In the genomic region with DNA sequence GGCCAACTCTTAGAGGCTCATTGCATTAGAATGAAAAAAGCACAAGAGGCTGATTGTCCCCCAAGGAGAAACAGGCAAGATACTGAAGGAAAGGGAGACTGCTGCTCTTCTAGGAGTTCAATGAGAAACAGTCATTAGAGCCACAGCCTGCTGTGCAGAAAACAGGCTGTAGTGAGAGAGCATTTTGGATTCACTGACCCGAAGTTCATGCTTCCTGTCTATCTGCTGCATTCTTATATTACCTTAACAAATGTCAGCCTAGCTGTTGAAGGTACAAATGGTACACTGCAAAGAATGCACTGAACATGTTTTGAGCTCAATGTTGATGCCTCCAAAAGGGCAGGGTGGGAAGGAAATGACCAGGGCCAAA, we compare ENCODE assay signal across 1 cellular context.
TF ChIP-seq lines count a peak whose summit lies in the region.

No MANE protein-coding gene starts in this region.

TF ChIP-seq in GM23338, 12 proteins besides CTCF, POLR2A, EP300 and RAD21 (continued from another document):
- TF ChIP-seq, protein P1, sequence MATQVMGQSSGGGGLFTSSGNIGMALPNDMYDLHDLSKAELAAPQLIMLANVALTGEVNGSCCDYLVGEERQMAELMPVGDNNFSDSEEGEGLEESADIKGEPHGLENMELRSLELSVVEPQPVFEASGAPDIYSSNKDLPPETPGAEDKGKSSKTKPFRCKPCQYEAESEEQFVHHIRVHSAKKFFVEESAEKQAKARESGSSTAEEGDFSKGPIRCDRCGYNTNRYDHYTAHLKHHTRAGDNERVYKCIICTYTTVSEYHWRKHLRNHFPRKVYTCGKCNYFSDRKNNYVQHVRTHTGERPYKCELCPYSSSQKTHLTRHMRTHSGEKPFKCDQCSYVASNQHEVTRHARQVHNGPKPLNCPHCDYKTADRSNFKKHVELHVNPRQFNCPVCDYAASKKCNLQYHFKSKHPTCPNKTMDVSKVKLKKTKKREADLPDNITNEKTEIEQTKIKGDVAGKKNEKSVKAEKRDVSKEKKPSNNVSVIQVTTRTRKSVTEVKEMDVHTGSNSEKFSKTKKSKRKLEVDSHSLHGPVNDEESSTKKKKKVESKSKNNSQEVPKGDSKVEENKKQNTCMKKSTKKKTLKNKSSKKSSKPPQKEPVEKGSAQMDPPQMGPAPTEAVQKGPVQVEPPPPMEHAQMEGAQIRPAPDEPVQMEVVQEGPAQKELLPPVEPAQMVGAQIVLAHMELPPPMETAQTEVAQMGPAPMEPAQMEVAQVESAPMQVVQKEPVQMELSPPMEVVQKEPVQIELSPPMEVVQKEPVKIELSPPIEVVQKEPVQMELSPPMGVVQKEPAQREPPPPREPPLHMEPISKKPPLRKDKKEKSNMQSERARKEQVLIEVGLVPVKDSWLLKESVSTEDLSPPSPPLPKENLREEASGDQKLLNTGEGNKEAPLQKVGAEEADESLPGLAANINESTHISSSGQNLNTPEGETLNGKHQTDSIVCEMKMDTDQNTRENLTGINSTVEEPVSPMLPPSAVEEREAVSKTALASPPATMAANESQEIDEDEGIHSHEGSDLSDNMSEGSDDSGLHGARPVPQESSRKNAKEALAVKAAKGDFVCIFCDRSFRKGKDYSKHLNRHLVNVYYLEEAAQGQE (IDR thresholded peaks at IDR 0.05; ENCODE audit: unreplicated experiment) = no peak
